Comparison of ENCODE assay signal across 1 cellular context in the genomic region with DNA sequence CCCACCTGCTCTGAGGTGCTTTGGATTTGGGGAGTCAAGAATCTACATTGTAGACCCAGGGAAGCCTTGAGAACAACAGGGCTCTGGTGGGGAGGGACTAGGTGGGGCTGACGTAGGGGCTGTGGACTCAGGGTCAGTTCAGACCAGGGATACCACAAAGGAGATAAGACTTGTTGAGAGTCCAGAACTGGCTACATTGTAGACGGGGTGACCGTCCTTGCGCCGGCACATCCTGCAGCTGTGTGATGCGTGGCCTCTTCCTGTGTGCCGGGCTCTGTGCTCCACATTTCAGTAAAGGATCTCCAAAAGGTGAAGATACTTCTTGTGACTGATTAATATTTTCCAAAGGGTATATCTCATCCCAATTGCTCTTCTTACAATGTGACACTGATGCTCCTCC.
TF ChIP-seq lines count a peak whose summit lies in the region.

No MANE protein-coding gene starts in this region.

TF ChIP-seq in H1, 55 proteins besides CTCF, POLR2A, EP300 and RAD21:
- no peak for TF ChIP-seq HDAC2 (IDR thresholded peaks at IDR 0.05; ENCODE audit: borderline replicate concordance in 1 of 2, low read depth in 2 of 2, low read length in 2 of 2)
- TF ChIP-seq RBBP5 (IDR thresholded peaks at IDR 0.05; ENCODE audit: borderline replicate concordance, low read depth, low read length) = no peak
- TF ChIP-seq, protein P1, sequence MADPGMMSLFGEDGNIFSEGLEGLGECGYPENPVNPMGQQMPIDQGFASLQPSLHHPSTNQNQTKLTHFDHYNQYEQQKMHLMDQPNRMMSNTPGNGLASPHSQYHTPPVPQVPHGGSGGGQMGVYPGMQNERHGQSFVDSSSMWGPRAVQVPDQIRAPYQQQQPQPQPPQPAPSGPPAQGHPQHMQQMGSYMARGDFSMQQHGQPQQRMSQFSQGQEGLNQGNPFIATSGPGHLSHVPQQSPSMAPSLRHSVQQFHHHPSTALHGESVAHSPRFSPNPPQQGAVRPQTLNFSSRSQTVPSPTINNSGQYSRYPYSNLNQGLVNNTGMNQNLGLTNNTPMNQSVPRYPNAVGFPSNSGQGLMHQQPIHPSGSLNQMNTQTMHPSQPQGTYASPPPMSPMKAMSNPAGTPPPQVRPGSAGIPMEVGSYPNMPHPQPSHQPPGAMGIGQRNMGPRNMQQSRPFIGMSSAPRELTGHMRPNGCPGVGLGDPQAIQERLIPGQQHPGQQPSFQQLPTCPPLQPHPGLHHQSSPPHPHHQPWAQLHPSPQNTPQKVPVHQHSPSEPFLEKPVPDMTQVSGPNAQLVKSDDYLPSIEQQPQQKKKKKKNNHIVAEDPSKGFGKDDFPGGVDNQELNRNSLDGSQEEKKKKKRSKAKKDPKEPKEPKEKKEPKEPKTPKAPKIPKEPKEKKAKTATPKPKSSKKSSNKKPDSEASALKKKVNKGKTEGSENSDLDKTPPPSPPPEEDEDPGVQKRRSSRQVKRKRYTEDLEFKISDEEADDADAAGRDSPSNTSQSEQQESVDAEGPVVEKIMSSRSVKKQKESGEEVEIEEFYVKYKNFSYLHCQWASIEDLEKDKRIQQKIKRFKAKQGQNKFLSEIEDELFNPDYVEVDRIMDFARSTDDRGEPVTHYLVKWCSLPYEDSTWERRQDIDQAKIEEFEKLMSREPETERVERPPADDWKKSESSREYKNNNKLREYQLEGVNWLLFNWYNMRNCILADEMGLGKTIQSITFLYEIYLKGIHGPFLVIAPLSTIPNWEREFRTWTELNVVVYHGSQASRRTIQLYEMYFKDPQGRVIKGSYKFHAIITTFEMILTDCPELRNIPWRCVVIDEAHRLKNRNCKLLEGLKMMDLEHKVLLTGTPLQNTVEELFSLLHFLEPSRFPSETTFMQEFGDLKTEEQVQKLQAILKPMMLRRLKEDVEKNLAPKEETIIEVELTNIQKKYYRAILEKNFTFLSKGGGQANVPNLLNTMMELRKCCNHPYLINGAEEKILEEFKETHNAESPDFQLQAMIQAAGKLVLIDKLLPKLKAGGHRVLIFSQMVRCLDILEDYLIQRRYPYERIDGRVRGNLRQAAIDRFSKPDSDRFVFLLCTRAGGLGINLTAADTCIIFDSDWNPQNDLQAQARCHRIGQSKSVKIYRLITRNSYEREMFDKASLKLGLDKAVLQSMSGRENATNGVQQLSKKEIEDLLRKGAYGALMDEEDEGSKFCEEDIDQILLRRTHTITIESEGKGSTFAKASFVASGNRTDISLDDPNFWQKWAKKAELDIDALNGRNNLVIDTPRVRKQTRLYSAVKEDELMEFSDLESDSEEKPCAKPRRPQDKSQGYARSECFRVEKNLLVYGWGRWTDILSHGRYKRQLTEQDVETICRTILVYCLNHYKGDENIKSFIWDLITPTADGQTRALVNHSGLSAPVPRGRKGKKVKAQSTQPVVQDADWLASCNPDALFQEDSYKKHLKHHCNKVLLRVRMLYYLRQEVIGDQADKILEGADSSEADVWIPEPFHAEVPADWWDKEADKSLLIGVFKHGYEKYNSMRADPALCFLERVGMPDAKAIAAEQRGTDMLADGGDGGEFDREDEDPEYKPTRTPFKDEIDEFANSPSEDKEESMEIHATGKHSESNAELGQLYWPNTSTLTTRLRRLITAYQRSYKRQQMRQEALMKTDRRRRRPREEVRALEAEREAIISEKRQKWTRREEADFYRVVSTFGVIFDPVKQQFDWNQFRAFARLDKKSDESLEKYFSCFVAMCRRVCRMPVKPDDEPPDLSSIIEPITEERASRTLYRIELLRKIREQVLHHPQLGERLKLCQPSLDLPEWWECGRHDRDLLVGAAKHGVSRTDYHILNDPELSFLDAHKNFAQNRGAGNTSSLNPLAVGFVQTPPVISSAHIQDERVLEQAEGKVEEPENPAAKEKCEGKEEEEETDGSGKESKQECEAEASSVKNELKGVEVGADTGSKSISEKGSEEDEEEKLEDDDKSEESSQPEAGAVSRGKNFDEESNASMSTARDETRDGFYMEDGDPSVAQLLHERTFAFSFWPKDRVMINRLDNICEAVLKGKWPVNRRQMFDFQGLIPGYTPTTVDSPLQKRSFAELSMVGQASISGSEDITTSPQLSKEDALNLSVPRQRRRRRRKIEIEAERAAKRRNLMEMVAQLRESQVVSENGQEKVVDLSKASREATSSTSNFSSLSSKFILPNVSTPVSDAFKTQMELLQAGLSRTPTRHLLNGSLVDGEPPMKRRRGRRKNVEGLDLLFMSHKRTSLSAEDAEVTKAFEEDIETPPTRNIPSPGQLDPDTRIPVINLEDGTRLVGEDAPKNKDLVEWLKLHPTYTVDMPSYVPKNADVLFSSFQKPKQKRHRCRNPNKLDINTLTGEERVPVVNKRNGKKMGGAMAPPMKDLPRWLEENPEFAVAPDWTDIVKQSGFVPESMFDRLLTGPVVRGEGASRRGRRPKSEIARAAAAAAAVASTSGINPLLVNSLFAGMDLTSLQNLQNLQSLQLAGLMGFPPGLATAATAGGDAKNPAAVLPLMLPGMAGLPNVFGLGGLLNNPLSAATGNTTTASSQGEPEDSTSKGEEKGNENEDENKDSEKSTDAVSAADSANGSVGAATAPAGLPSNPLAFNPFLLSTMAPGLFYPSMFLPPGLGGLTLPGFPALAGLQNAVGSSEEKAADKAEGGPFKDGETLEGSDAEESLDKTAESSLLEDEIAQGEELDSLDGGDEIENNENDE (IDR thresholded peaks at IDR 0.05; ENCODE audit: insufficient replicate concordance, low read length) = no peak
- TF ChIP-seq FOSL1 (IDR thresholded peaks at IDR 0.05; ENCODE audit: insufficient read depth, low read depth, low read length) = no peak
- TF ChIP-seq ASH2L (IDR thresholded peaks at IDR 0.05; ENCODE audit: low read length) = no peak
TF ChIP-seq in H1: peak in this region for 0.
